Comparison of ENCODE assay signal across 10 cellular contexts in genomic region chr5:171858303-171858702, GRCh38.
A peak's percentile ranks its signal among the peaks of the same experiment; 100 is the strongest.
DNase-seq lines count a peak whose midpoint lies in the region; ATAC-seq, FAIRE-seq and TF ChIP-seq lines count a peak whose summit lies in the region.
"Had no signal": no experiment of that assay in that cellular context is flagged by ENCODE, and none has a peak within 500 bp of the region (broad histone marks: within the 10 kb centered on the region; RNA-seq: fewer than 3 reads in every experiment).

No MANE protein-coding gene starts in this region.

- peak; percentile 66 for TF ChIP-seq RAD21 in Ishikawa (IDR thresholded peaks at IDR 0.05; ENCODE audit: low read depth)

- no peak for FAIRE-seq in bronchial epithelial cell (lab: Jason Lieb, UNC)

- peak overlapping the region; percentile 41 for H3K4me3 Mint-ChIP-seq in nephron progenitor cell
- H3K4me3 Mint-ChIP-seq: activated B cell treated with CpG ODN at 0.5 μM for 24 hours; stimulated activated naive CD8-positive, alpha-beta T cell treated with anti-CD3 and anti-CD28 coated beads, Interleukin-15, Interleukin-2, amounts not matched to agents 100 ng/mL and 50 ng/mL, for 24 hours had no signal

- H3K9me3 Mint-ChIP-seq in nephron progenitor cell: no peaks in the 10 kb centered on the region
- H3K9me3 Mint-ChIP-seq: activated B cell treated with CpG ODN at 0.5 μM for 24 hours had no signal

- peak overlapping the region; percentile 95 for H3K27ac Mint-ChIP-seq in nephron progenitor cell
- H3K27ac Mint-ChIP-seq: activated B cell treated with CpG ODN at 0.5 μM for 24 hours; stimulated activated naive CD8-positive, alpha-beta T cell treated with anti-CD3 and anti-CD28 coated beads, Interleukin-15, Interleukin-2, amounts not matched to agents 100 ng/mL and 50 ng/mL, for 24 hours had no signal

- no peaks in the 10 kb centered on the region for H3K36me3 ChIP-seq in bronchial epithelial cell (ENCODE audit: control insufficient read depth, insufficient read depth, low read length)

- peaks cover 53% of the 10 kb centered on the region for H3K36me3 Mint-ChIP-seq in nephron progenitor cell (ENCODE audit: low read depth)

- DNase-seq in EH (ENCODE audit: low read depth) (peak; percentile 23), bronchial epithelial cell (ENCODE audit: low read depth) (peak; percentile 17), nephron progenitor cell (no peak), AG08396 (ENCODE audit: low spot score) (no peak), COR-L47 (lab: John Stamatoyannopoulos, UW) (no peak)
- DNase-seq: activated B cell treated with CpG ODN at 0.5 μM for 24 hours, NCI-H1105 treated with DMSO at 0.1 percent for 48 hours had no signal

- no peak for TF ChIP-seq EP300 in Ishikawa (IDR thresholded peaks at IDR 0.05; ENCODE audit: borderline replicate concordance)

- H3K4me3 ChIP-seq in bronchial epithelial cell (ENCODE audit: low read depth, low read length): no peak overlapping the region

- H3K27me3 Mint-ChIP-seq in nephron progenitor cell (ENCODE audit: low read depth, poor library complexity): peaks cover 5% of the 10 kb centered on the region
- H3K27me3 Mint-ChIP-seq: activated B cell treated with CpG ODN at 0.5 μM for 24 hours; stimulated activated naive CD8-positive, alpha-beta T cell treated with anti-CD3 and anti-CD28 coated beads, Interleukin-15, Interleukin-2, amounts not matched to agents 100 ng/mL and 50 ng/mL, for 24 hours had no signal

- H3K27me3 ChIP-seq in bronchial epithelial cell (ENCODE audit: control insufficient read depth, insufficient read depth, low read length): no peaks in the 10 kb centered on the region

- TF ChIP-seq CTCF in bronchial epithelial cell (IDR thresholded peaks at IDR 0.05; ENCODE audit: insufficient read depth, low read length, severe bottlenecking): peak; percentile 54
- no peak for TF ChIP-seq CTCF in nephron progenitor cell (IDR thresholded peaks at IDR 0.05)

- ATAC-seq in GM19023 (IDR thresholded peaks at IDR 0.05; ENCODE audit: unreplicated experiment): no peak

- H3K4me1 Mint-ChIP-seq in nephron progenitor cell: peaks cover 45% of the 10 kb centered on the region

TF ChIP-seq in Ishikawa, 13 proteins besides CTCF, POLR2A, EP300 and RAD21:
- TF ChIP-seq REST (IDR thresholded peaks at IDR 0.05; ENCODE audit: low read depth): no peak
- no peak for TF ChIP-seq FOXM1 (IDR thresholded peaks at IDR 0.05; ENCODE audit: borderline replicate concordance, low read depth)
- TF ChIP-seq CEBPB (IDR thresholded peaks at IDR 0.05): no peak
- TF ChIP-seq CREB1 (IDR thresholded peaks at IDR 0.05; ENCODE audit: low read depth): no peak
- no peak for TF ChIP-seq TCF12 (IDR thresholded peaks at IDR 0.05; ENCODE audit: low read depth)
- TF ChIP-seq MAX (IDR thresholded peaks at IDR 0.05): no peak
- TF ChIP-seq TEAD4 (IDR thresholded peaks at IDR 0.05): no peak
- no peak for TF ChIP-seq ZBTB7A (IDR thresholded peaks at IDR 0.05; ENCODE audit: low read depth)
- TF ChIP-seq YY1 (IDR thresholded peaks at IDR 0.05; ENCODE audit: low read depth): no peak
- TF ChIP-seq TAF1 (IDR thresholded peaks at IDR 0.05; ENCODE audit: low read depth): no peak
- TF ChIP-seq EGR1 (IDR thresholded peaks at IDR 0.05): no peak
- no peak for TF ChIP-seq NFIC (IDR thresholded peaks at IDR 0.05)
- no peak for TF ChIP-seq USF1 (IDR thresholded peaks at IDR 0.05)
TF ChIP-seq in Ishikawa: peak in this region for 0.

Comparison
In these comparisons a context has a peak if more than half of its experiments do, and no peak if none do; other contexts are left out.
1. DNase-seq: peak in EH (single experiment) and bronchial epithelial cell (single experiment); none in nephron progenitor cell (single experiment), AG08396 (single experiment) and COR-L47 (single experiment).